Comparison of ENCODE assay signal across 8 cellular contexts in the genomic region with DNA sequence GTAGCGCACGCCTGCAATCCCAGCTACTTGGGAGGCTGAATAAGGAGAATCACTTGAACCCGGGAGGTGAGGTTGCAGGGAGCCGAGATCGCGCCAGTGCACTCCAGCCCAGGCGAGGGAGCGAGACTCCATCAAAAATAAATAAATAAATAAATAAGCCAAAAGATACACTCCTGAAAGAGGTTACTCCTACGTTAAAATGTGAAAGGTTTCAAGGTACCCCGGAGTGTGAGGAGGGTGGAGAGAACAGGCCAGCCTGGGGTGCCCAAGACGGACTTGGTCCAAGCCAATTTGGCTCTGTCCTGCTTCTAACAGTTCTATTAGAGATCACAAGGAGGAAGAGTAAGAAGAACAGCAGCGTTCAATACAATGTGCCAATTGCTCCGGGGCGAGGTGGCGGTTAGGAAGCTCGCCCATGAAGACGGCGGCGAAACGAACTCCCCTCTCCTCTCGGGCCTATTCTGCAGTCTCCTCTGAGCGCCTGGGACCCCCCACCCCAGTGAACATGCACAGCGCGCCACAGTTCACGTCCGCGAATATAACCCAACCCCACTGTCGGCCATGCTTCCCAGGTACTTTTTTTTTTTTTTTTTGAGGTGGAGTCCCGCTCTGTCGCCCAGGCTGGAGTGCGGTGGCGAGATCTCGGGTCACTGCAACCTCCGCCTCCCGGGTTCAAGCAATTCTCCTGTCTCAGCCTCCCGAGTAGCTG. TPM values are rescaled to one million over a fixed set of nuclear protein-coding genes. Genes with fewer than 3 reads are reported as not detected.
DNase-seq lines count a peak whose midpoint lies in the region; ATAC-seq and TF ChIP-seq lines count a peak whose summit lies in the region.

No MANE protein-coding gene starts in this region.

- H3K36me3 ChIP-seq in BE2C (no peaks in the 10 kb centered on the region; the same call in 1 of the 2 replicates), H7 (replicated peaks; ENCODE audit: control insufficient read depth, insufficient read depth, low read length) (peaks cover 7% of the 10 kb centered on the region), lower lobe of right lung (peaks cover 31% of the 10 kb centered on the region), stomach (peaks cover 16 to 35% (median 33%) of the 10 kb centered on the region in 4 donors)

- TF ChIP-seq POLR2A in stomach (IDR thresholded peaks at IDR 0.05) = no peak

- H3K4me3 ChIP-seq in BE2C (ENCODE audit: low read depth, low read length) (peak overlapping the region; percentile 75), H7 (ENCODE audit: insufficient read depth, low read depth, low read length) (peak overlapping the region; percentile 80), choroid plexus epithelial cell (ENCODE audit: low read depth, low read length) (peak overlapping the region; percentile 66), lower lobe of right lung (peak overlapping the region; percentile 75), stomach (peak overlapping the region; percentile 66 to 75 (median 73))

- TF ChIP-seq EP300 in stomach (IDR thresholded peaks at IDR 0.05) = no peak

- intact Hi-C loops in lower lobe of right lung (cut with DNase I) = no loop called here
- intact Hi-C loops in stomach (cut with DNase I; ENCODE audit: low total_unique reads) = no loop called here

- peak; percentile 49 for ATAC-seq in SK-N-SH treated with all-trans-retinoic acid at 6 μM for 48 hours
- peak; percentile 5 to 35 for ATAC-seq in lower lobe of right lung
- no peak for ATAC-seq in HG02571 (IDR thresholded peaks at IDR 0.05; ENCODE audit: unreplicated experiment)

- H3K27me3 ChIP-seq in BE2C = no peaks in the 10 kb centered on the region
- H3K27me3 ChIP-seq in H7 (ENCODE audit: control insufficient read depth, insufficient read depth, low read length) = no peaks in the 10 kb centered on the region
- H3K27me3 ChIP-seq in lower lobe of right lung (ENCODE audit: low read depth) = no peaks in the 10 kb centered on the region
- no peaks in the 10 kb centered on the region for H3K27me3 ChIP-seq in stomach

- peak overlapping the region; percentile 93 for H3K27ac ChIP-seq in lower lobe of right lung
- H3K27ac ChIP-seq in stomach = peak overlapping the region; percentile 86 to 98 (median 95)

- H3K9me3 ChIP-seq in BE2C (no peaks in the 10 kb centered on the region), lower lobe of right lung (no peaks in the 10 kb centered on the region), stomach (no peaks in the 10 kb centered on the region)

- 13 to 20% (median 16%) methylated on average over 35 to 36 of the region's 36 CpGs for WGBS in stomach, 5 donors

- TF ChIP-seq CTCF in BE2C (IDR thresholded peaks at IDR 0.05; ENCODE audit: low read depth, low read length) (no peak), choroid plexus epithelial cell (conservative IDR thresholded peaks at IDR 0.05; ENCODE audit: low read depth, low read length) (no peak), lower lobe of right lung (IDR thresholded peaks at IDR 0.05) (no peak), stomach (IDR thresholded peaks at IDR 0.05) (no peak)

- H3K4me1 ChIP-seq in BE2C (no peaks in the 10 kb centered on the region), lower lobe of right lung (peaks cover 20% of the 10 kb centered on the region), stomach (peaks cover 9 to 21% (median 14%) of the 10 kb centered on the region in 4 donors)

- DNase-seq in BE2C (peak; percentile 16), H7 (peak; percentile 52), choroid plexus epithelial cell (ENCODE audit: low read depth) (peak; percentile 28), lower lobe of right lung (no peak), stomach (no peak), NCI-H1436 (lab: John Stamatoyannopoulos, UW) (no peak)

TF ChIP-seq in SK-N-SH treated with all-trans-retinoic acid at 6 μM for 48 hours, 23 proteins besides CTCF, POLR2A, EP300 and RAD21:
- TF ChIP-seq RARB (CRISPR knock-in tag; IDR thresholded peaks at IDR 0.05) = no peak

RNA-seq across cellular contexts. Expression of gene ELP6, which starts 0.9 kb away (rescaled TPM):
- polyA plus RNA-seq in BE2C (2012; ENCODE audit: insufficient read depth, insufficient read length, low read depth) = 19.0 TPM
- total RNA-seq in H7 (2014; rRNA removed; shearing (Covaris generic)) = 63.5 and 77.6 TPM in 2 replicates
- 18.8 TPM for total RNA-seq in lower lobe of right lung
- 10 to 100 TPM in 2 of 5 donors, 1 to 10 TPM in 2, not detected in 1; 6.2 to 18.0 (median 11.7) TPM for total RNA-seq in stomach
- polyA plus RNA-seq in stomach = 10 to 100 TPM; 24.7 to 28.3 (median 25.7) TPM

RNA-seq across cellular contexts. Expression of gene SCAP, which starts 36.8 kb away (rescaled TPM):
- 78.8 TPM for polyA plus RNA-seq in BE2C (2012; ENCODE audit: insufficient read depth, insufficient read length, low read depth)
- 104 and 112 TPM in 2 replicates for total RNA-seq in H7 (2014; rRNA removed; shearing (Covaris generic))
- total RNA-seq in lower lobe of right lung (61.3 TPM), stomach (100 to 1,000 TPM in 1 of 5 donors, 10 to 100 TPM in 4; 44.9 to 223 (median 56.2) TPM)
- polyA plus RNA-seq in stomach = 10 to 100 TPM; 15.6 to 30.3 (median 24.0) TPM

Comparison
In these comparisons a context has a peak if more than half of its experiments do, and no peak if none do; other contexts are left out.
1. DNase-seq: peak in BE2C (single experiment), H7 (single experiment) and choroid plexus epithelial cell (single experiment); none in lower lobe of right lung (single experiment), stomach (single experiment) and NCI-H1436 (single experiment).
2. Peak in every context shown above with its lines, with median percentiles within 50 percentile points of each other: H3K4me3 ChIP-seq.